Comparison of ENCODE assay signal across 1 cellular context in the genomic region with DNA sequence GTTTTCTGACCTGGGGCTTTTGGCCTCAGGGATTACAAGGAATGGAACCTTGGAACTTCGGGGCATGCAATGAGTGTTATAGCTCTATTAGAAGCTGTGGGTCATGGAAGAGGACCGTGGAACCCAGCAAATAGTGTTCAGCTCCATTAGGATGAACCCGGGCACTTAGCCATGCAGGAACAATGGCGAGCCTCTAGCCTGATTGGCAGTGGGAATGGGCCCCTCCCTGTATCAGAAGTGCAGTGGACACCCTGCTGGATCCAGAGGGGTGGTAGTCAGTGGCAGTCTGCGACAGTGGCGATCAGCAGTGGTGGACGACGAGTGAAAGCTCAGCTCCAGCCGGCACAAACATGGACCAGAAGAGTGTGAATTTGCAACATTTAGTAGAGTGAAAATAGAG.
TF ChIP-seq lines count a peak whose summit lies in the region.

No MANE protein-coding gene starts in this region.

TF ChIP-seq in H1, 55 proteins besides CTCF, POLR2A, EP300 and RAD21 (continued from another document):
- TF ChIP-seq, protein P1, sequence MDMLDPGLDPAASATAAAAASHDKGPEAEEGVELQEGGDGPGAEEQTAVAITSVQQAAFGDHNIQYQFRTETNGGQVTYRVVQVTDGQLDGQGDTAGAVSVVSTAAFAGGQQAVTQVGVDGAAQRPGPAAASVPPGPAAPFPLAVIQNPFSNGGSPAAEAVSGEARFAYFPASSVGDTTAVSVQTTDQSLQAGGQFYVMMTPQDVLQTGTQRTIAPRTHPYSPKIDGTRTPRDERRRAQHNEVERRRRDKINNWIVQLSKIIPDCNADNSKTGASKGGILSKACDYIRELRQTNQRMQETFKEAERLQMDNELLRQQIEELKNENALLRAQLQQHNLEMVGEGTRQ (IDR thresholded peaks at IDR 0.05; ENCODE audit: low read length) = no peak
- no peak for TF ChIP-seq POLR2AphosphoS5 (IDR thresholded peaks at IDR 0.05; ENCODE audit: low read depth, low read length)
- no peak for TF ChIP-seq CTBP2 (IDR thresholded peaks at IDR 0.05; ENCODE audit: borderline replicate concordance, insufficient read depth, insufficient read length, low read length)
